8 cellular contexts compared by ENCODE assay signal in the genomic region with DNA sequence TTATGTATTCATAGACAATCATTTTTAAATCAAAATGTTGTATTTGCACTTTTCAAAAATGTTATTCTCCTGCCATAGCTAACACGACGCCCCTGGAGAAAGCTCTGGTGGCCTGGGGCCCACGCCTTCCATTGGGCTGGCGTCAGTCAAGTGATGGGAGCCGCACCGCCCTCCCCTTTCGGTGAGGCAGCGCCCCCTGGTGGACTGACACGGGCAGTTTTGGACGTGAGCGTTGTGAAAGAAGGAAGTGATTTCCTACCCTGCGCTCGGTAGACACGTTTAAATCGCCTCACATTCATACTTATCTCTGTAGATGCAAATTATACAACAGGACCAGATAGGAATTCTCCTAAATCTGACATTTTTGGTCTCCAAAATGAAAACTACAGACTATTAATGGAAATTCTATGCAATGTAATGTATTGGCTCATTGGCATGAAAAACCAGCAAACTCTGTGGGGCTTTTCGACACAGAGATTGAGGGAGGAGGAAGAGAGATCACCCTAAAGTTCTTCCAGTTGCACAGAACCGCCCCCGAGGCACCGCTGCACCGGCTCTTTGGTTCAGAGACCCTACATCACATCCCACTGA.
DNase-seq lines count a peak whose midpoint lies in the region; ATAC-seq and TF ChIP-seq lines count a peak whose summit lies in the region.

No MANE protein-coding gene starts in this region.

- H3K4me1 ChIP-seq in SK-N-SH (ENCODE audit: control insufficient read depth in 1 of 2, insufficient read depth in 2 of 2, low read depth in 1 of 2, low read length in 1 of 2): no peaks in the 10 kb centered on the region

- H3K4me2 ChIP-seq in SK-N-SH: no peak overlapping the region

- no peaks in the 10 kb centered on the region for H3K36me3 Mint-ChIP-seq in activated CD8-positive, alpha-beta T cell treated with anti-CD3 and anti-CD28 coated beads for 36 hours (ENCODE audit: low read depth)

- TF ChIP-seq RAD21 in SK-N-SH (IDR thresholded peaks at IDR 0.05; ENCODE audit: low read length): peak; percentile 64

- H3K9me2 ChIP-seq in SK-N-SH: no peaks in the 10 kb centered on the region

- peaks cover 2% of the 10 kb centered on the region for H3K9me3 Mint-ChIP-seq in activated CD8-positive, alpha-beta T cell treated with anti-CD3 and anti-CD28 coated beads for 36 hours

- no peaks in the 10 kb centered on the region for H3K79me2 ChIP-seq in SK-N-SH (ENCODE audit: insufficient read depth)

- no peak; the same call in 1 of the 2 replicates for TF ChIP-seq CTCF in SK-N-SH (IDR thresholded peaks at IDR 0.05)
- peak; percentile 73 for TF ChIP-seq CTCF in activated CD8-positive, alpha-beta T cell treated with anti-CD3 and anti-CD28 coated beads for 36 hours (IDR thresholded peaks at IDR 0.05)

- no peak overlapping the region for H3K27ac Mint-ChIP-seq in activated CD8-positive, alpha-beta T cell treated with anti-CD3 and anti-CD28 coated beads for 36 hours

- no peaks in the 10 kb centered on the region for H3K4me1 Mint-ChIP-seq in activated CD8-positive, alpha-beta T cell treated with anti-CD3 and anti-CD28 coated beads for 36 hours (ENCODE audit: low read depth)

- no peaks in the 10 kb centered on the region for H3K27me3 ChIP-seq in SK-N-SH (ENCODE audit: insufficient read depth)

- H3K36me3 ChIP-seq in SK-N-SH (replicated peaks in 1 of 2; ENCODE audit: control insufficient read depth in 1 of 2, insufficient read depth in 2 of 2, low read length in 1 of 2): no peaks in the 10 kb centered on the region

- H3K4me3 Mint-ChIP-seq in activated CD8-positive, alpha-beta T cell treated with anti-CD3 and anti-CD28 coated beads for 36 hours: no peak overlapping the region

- DNase-seq in SK-N-SH (peak; percentile 80), HEK293T (ENCODE audit: extremely low spot score) (peak; percentile 73), NCI-H1092 treated with DMSO at 0.1 percent for 48 hours (lab: John Stamatoyannopoulos, UW) (peak; percentile 65), head of caudate nucleus (peak; percentile 20 to 86 (median 62)), retina (peak; percentile 83), AG20443 (ENCODE audit: low spot score) (no peak)
- DNase-seq in activated CD8-positive, alpha-beta T cell treated with anti-CD3 and anti-CD28 coated beads for 36 hours: peak; percentile 72

- H3F3A ChIP-seq in SK-N-SH (replicated peaks; ENCODE audit: insufficient read depth): no peaks in the 10 kb centered on the region

- ATAC-seq in SK-N-SH treated with all-trans-retinoic acid at 6 μM for 48 hours: no peak
- ATAC-seq in activated CD8-positive, alpha-beta T cell treated with anti-CD3 and anti-CD28 coated beads for 36 hours: peak; percentile 77

- H3K4me3 ChIP-seq in SK-N-SH (ENCODE audit: low read depth in 2 of 2, low read length in 1 of 2): no peak overlapping the region; a peak in 1 of 4 replicates

- H3K27ac ChIP-seq in SK-N-SH (ENCODE audit: low read depth in 2 of 2, low read length in 1 of 2): no peak overlapping the region

- peaks cover 5% of the 10 kb centered on the region; the same call in 1 of the 2 replicates for H3K9me3 ChIP-seq in SK-N-SH

- H3K9ac ChIP-seq in SK-N-SH: no peak overlapping the region

- CTCF ChIA-PET in SK-N-SH (lab: Yijun Ruan, JAX): interaction anchor here (0.6 to 1.7 kb wide), 13 partner anchors 9 to 1161 kb away, joined by 3 to 10 read pairs (median 3); no protein-coding TSS in a partner anchor
- CTCF ChIA-PET in HEK293T (lab: Yijun Ruan, JAX): no interaction called here
- CTCF ChIA-PET in activated CD8-positive, alpha-beta T cell treated with anti-CD3 and anti-CD28 coated beads for 36 hours (lab: Charles Lee): interaction anchor here (0.7 to 1.2 kb wide), 5 partner anchors 9 to 1406 kb away, joined by 3 to 5 read pairs (median 3); no protein-coding TSS in a partner anchor

- 62% methylated on average over 20 of the region's 20 CpGs for WGBS in SK-N-SH (ENCODE audit: low lambda C conversion rate)

- POLR2A ChIA-PET in SK-N-SH (lab: Yijun Ruan, JAX) (no interaction called here), HEK293T (lab: Yijun Ruan, JAX) (no interaction called here)
- POLR2A ChIA-PET in activated CD8-positive, alpha-beta T cell treated with anti-CD3 and anti-CD28 coated beads for 36 hours (lab: Charles Lee): no interaction called here

- no peaks in the 10 kb centered on the region for H3K27me3 Mint-ChIP-seq in activated CD8-positive, alpha-beta T cell treated with anti-CD3 and anti-CD28 coated beads for 36 hours

- intact Hi-C loops in activated CD8-positive, alpha-beta T cell treated with anti-CD3 and anti-CD28 coated beads for 36 hours (cut with micrococcal nuclease): loop anchor here (5.0 kb wide), 1 partner anchor 1409 kb away; no protein-coding TSS in a partner anchor
- intact Hi-C loops in head of caudate nucleus (cut with DNase I): no loop called here

- H4K20me1 ChIP-seq in SK-N-SH (ENCODE audit: insufficient read depth): no peaks in the 10 kb centered on the region

- H2AFZ ChIP-seq in SK-N-SH (ENCODE audit: low read depth): no peak overlapping the region

- TF ChIP-seq EP300 in SK-N-SH (IDR thresholded peaks at IDR 0.05; ENCODE audit: borderline replicate concordance in 1 of 2, low read depth in 1 of 2, low read length in 1 of 2): no peak

TF ChIP-seq in SK-N-SH, 30 proteins besides CTCF, POLR2A, EP300 and RAD21:
- TF ChIP-seq CHD2 (IDR thresholded peaks at IDR 0.05; ENCODE audit: low read length, partially characterized antibody) (no peak), SMC3 (IDR thresholded peaks at IDR 0.05; ENCODE audit: low read depth, low read length) (peak; percentile 48; the same call in 1 of the 2 replicates)
TF ChIP-seq in SK-N-SH: peak in this region for 1.

TF ChIP-seq in SK-N-SH treated with all-trans-retinoic acid at 6 μM for 48 hours, 23 proteins besides CTCF, POLR2A, EP300 and RAD21:
- no peak for TF ChIP-seq SNAI2 (CRISPR knock-in tag; IDR thresholded peaks at IDR 0.05)
- TF ChIP-seq, protein P1, sequence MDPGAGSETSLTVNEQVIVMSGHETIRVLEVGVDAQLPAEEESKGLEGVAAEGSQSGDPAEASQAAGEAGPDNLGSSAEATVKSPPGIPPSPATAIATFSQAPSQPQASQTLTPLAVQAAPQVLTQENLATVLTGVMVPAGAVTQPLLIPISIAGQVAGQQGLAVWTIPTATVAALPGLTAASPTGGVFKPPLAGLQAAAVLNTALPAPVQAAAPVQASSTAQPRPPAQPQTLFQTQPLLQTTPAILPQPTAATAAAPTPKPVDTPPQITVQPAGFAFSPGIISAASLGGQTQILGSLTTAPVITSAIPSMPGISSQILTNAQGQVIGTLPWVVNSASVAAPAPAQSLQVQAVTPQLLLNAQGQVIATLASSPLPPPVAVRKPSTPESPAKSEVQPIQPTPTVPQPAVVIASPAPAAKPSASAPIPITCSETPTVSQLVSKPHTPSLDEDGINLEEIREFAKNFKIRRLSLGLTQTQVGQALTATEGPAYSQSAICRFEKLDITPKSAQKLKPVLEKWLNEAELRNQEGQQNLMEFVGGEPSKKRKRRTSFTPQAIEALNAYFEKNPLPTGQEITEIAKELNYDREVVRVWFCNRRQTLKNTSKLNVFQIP (CRISPR knock-in tag; IDR thresholded peaks at IDR 0.05; ENCODE audit: borderline replicate concordance, low read depth): no peak

TF ChIP-seq in HEK293T, 16 proteins besides CTCF, POLR2A, EP300 and RAD21:
- no peak for TF ChIP-seq TARDBP (IDR thresholded peaks at IDR 0.05)
- TF ChIP-seq ZNF384 (IDR thresholded peaks at IDR 0.05): no peak
- no peak for TF ChIP-seq ELF4 (IDR thresholded peaks at IDR 0.05)
- TF ChIP-seq SP1 (IDR thresholded peaks at IDR 0.05): no peak
- TF ChIP-seq, protein P2, sequence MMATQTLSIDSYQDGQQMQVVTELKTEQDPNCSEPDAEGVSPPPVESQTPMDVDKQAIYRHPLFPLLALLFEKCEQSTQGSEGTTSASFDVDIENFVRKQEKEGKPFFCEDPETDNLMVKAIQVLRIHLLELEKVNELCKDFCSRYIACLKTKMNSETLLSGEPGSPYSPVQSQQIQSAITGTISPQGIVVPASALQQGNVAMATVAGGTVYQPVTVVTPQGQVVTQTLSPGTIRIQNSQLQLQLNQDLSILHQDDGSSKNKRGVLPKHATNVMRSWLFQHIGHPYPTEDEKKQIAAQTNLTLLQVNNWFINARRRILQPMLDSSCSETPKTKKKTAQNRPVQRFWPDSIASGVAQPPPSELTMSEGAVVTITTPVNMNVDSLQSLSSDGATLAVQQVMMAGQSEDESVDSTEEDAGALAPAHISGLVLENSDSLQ (IDR thresholded peaks at IDR 0.05): peak; percentile 71
- no peak for TF ChIP-seq FOXK2 (IDR thresholded peaks at IDR 0.05)
TF ChIP-seq in HEK293T: peak in this region for 1.
